Comparison of ENCODE assay signal across 9 cellular contexts in genomic region chr22:39244073-39244495, GRCh38. TPM values are rescaled to one million over a fixed set of nuclear protein-coding genes. Genes with fewer than 3 reads are reported as not detected.
DNase-seq lines count a peak whose midpoint lies in the region; ATAC-seq, FAIRE-seq and TF ChIP-seq lines count a peak whose summit lies in the region.
"Had no signal": no experiment of that assay in that cellular context is flagged by ENCODE, and none has a peak within 500 bp of the region (broad histone marks: within the 10 kb centered on the region; RNA-seq: fewer than 3 reads in every experiment).

No MANE protein-coding gene starts in this region.

- no peak for TF ChIP-seq RAD21 in neural cell (conservative IDR thresholded peaks at IDR 0.05)

- no peak for ATAC-seq in HG03442 (IDR thresholded peaks at IDR 0.05; ENCODE audit: unreplicated experiment)

- H3K36me3 ChIP-seq in BLaER1 treated with 17β-estradiol and CSF1 and Interleukin-3, amounts not matched to agents 10 nM and 100 nM: no peaks in the 10 kb centered on the region
- H3K36me3 ChIP-seq in MM.1S (replicated peaks; ENCODE audit: insufficient read depth, low read length) (no peaks in the 10 kb centered on the region), neural cell (ENCODE audit: insufficient read depth, low read length) (no peaks in the 10 kb centered on the region)
- H3K36me3 ChIP-seq: SJCRH30 had no signal

- H3K4me1 ChIP-seq in BLaER1 treated with 17β-estradiol and CSF1 and Interleukin-3, amounts not matched to agents 10 nM and 100 nM: peaks cover 17 to 42% (median 30%) of the 10 kb centered on the region in 10 experiments; a peak in 18 of 20 replicates
- H3K4me1 ChIP-seq in MM.1S (ENCODE audit: low read length): peaks cover 38% of the 10 kb centered on the region

- intact Hi-C loops in dorsolateral prefrontal cortex (cut with DNase I): loop anchor here in 1 of 2 donors (5.0 to 10.0 kb wide), 2 partner anchors 68 to 89 kb away; partner anchors contain the start of gene CBX7

- DNase-seq in MM.1S (peak; percentile 29), dorsolateral prefrontal cortex (no peak), Kasumi-1 (lab: John Stamatoyannopoulos, UW) (no peak), DMS79 treated with DMSO at 0.1 percent for 48 hours (lab: John Stamatoyannopoulos, UW) (no peak), GM12891 (ENCODE audit: insufficient read length, low spot score) (no peak)
- DNase-seq: SJCRH30 had no signal

- H3F3A ChIP-seq in MM.1S (ENCODE audit: insufficient read depth, low read length): peaks cover 15% of the 10 kb centered on the region
- H3F3A ChIP-seq in neural cell (ENCODE audit: insufficient read depth, low read length, poor library complexity, severe bottlenecking): no peaks in the 10 kb centered on the region

- H3K27me3 ChIP-seq in BLaER1 treated with 17β-estradiol and CSF1 and Interleukin-3, amounts not matched to agents 10 nM and 100 nM: peaks cover 98 to 100% (median 99%) of the 10 kb centered on the region in 11 experiments
- H3K27me3 ChIP-seq in MM.1S (replicated peaks; ENCODE audit: insufficient read depth, low read length) (peaks cover 6% of the 10 kb centered on the region; the same call in 1 of the 2 replicates), dorsolateral prefrontal cortex (peaks cover 0 to 62% (median 6%) of the 10 kb centered on the region in 45 donors), neural cell (ENCODE audit: insufficient read depth, low read depth, low read length) (peaks cover 62% of the 10 kb centered on the region)

- H3K9me2 ChIP-seq in MM.1S (replicated peaks; ENCODE audit: insufficient read depth, low read length) (no peaks in the 10 kb centered on the region), neural cell (ENCODE audit: insufficient read depth, low read length) (no peaks in the 10 kb centered on the region)

- no peak overlapping the region for H3K9ac ChIP-seq in BLaER1 treated with 17β-estradiol and CSF1 and Interleukin-3, amounts not matched to agents 10 nM and 100 nM
- H3K9ac ChIP-seq in MM.1S (ENCODE audit: low read length) (peak overlapping the region; percentile 62; the same call in 1 of the 2 replicates), neural cell (ENCODE audit: low read length) (peak overlapping the region; percentile 39)

- peak overlapping the region; percentile 32 to 87 (median 59); a peak in 20 of 22 replicates for H3K4me2 ChIP-seq in BLaER1 treated with 17β-estradiol and CSF1 and Interleukin-3, amounts not matched to agents 10 nM and 100 nM
- H3K4me2 ChIP-seq in MM.1S (ENCODE audit: low read depth, low read length): peak overlapping the region; percentile 98
- H3K4me2 ChIP-seq in neural cell (ENCODE audit: low read length): no peak overlapping the region

- peaks cover 0 to 4% (median 0%) of the 10 kb centered on the region in 11 experiments; a peak in 1 of 22 replicates for H3K9me3 ChIP-seq in BLaER1 treated with 17β-estradiol and CSF1 and Interleukin-3, amounts not matched to agents 10 nM and 100 nM (replicated peaks in 1 of 11)
- H3K9me3 ChIP-seq in MM.1S (replicated peaks; ENCODE audit: insufficient read depth, low read length): no peaks in the 10 kb centered on the region
- H3K9me3 ChIP-seq in neural cell (ENCODE audit: low read length): no peaks in the 10 kb centered on the region
- H3K9me3 ChIP-seq: SJCRH30 had no signal

- H3K79me2 ChIP-seq in MM.1S (ENCODE audit: low read length) (peaks cover 25% of the 10 kb centered on the region), neural cell (replicated peaks; ENCODE audit: insufficient read depth, low read length) (no peaks in the 10 kb centered on the region)

- no peak for TF ChIP-seq POLR2A in GM12891 (IDR thresholded peaks at IDR 0.05; ENCODE audit: low read depth, low read length)

- no peak overlapping the region for H3K27ac ChIP-seq in BLaER1 treated with 17β-estradiol and CSF1 and Interleukin-3, amounts not matched to agents 10 nM and 100 nM
- no peak overlapping the region for H3K27ac ChIP-seq in MM.1S (ENCODE audit: low read length)
- H3K27ac ChIP-seq in dorsolateral prefrontal cortex: peak overlapping the region in 54 of 59 donors; percentile 19 to 95 (median 82)
- no peak overlapping the region for H3K27ac ChIP-seq in neural cell (ENCODE audit: low read length)
- H3K27ac ChIP-seq: SJCRH30 had no signal

- peaks cover 0 to 94% (median 76%) of the 10 kb centered on the region in 11 experiments; a peak in 18 of 22 replicates for H4K20me1 ChIP-seq in BLaER1 treated with 17β-estradiol and CSF1 and Interleukin-3, amounts not matched to agents 10 nM and 100 nM
- H4K20me1 ChIP-seq in MM.1S (ENCODE audit: insufficient read depth, low read length) (no peaks in the 10 kb centered on the region), neural cell (ENCODE audit: insufficient read depth) (no peaks in the 10 kb centered on the region)

- TF ChIP-seq EP300 in neural cell (conservative IDR thresholded peaks at IDR 0.05; ENCODE audit: poor library complexity, severe bottlenecking): no peak

- H2AFZ ChIP-seq in MM.1S (ENCODE audit: low read length) (0 out of 2 replicates have a peak overlapping the region, but pooled peaks have one; percentile 42), neural cell (ENCODE audit: low read depth, low read length) (no peak overlapping the region)

- TF ChIP-seq CTCF in MM.1S (IDR thresholded peaks at IDR 0.05; ENCODE audit: low read length) (no peak), dorsolateral prefrontal cortex (IDR thresholded peaks at IDR 0.05 in 54 of 56, conservative IDR thresholded peaks at IDR 0.05 in 2 of 56; ENCODE audit: low read depth in 1 of 56, partially characterized antibody in 56 of 56) (no peak), neural cell (IDR thresholded peaks at IDR 0.05; ENCODE audit: poor library complexity, severe bottlenecking) (no peak)

- no peak for FAIRE-seq in GM12891 (lab: Jason Lieb, UNC)

- peak overlapping the region in 8 of 10 experiments; percentile 5 to 55 (median 32); a peak in 12 of 20 replicates for H3K4me3 ChIP-seq in BLaER1 treated with 17β-estradiol and CSF1 and Interleukin-3, amounts not matched to agents 10 nM and 100 nM
- H3K4me3 ChIP-seq in MM.1S (ENCODE audit: low read length): peak overlapping the region; percentile 84
- peak overlapping the region; percentile 14 to 76 (median 64) for H3K4me3 ChIP-seq in dorsolateral prefrontal cortex
- peak overlapping the region; percentile 65 for H3K4me3 ChIP-seq in neural cell (ENCODE audit: low read length)
- H3K4me3 ChIP-seq: SJCRH30 had no signal

TF ChIP-seq in neural cell, 6 proteins besides CTCF, POLR2A, EP300 and RAD21 (continues in another document):
- TF ChIP-seq EZH2 (IDR thresholded peaks at IDR 0.05; ENCODE audit: borderline replicate concordance, insufficient read depth, low read length, poor library complexity, severe bottlenecking) (no peak), MXI1 (conservative IDR thresholded peaks at IDR 0.05; ENCODE audit: poor library complexity, severe bottlenecking) (no peak), SMC3 (conservative IDR thresholded peaks at IDR 0.05; ENCODE audit: poor library complexity) (no peak)

TF ChIP-seq in GM12891, 5 proteins besides CTCF, POLR2A, EP300 and RAD21:
- no peak for TF ChIP-seq TAF1 (IDR thresholded peaks at IDR 0.05; ENCODE audit: low read depth, low read length)
- TF ChIP-seq POLR2AphosphoS5 (IDR thresholded peaks at IDR 0.05; ENCODE audit: low read depth, low read length): no peak
- no peak for TF ChIP-seq SPI1 (IDR thresholded peaks at IDR 0.05; ENCODE audit: low read depth, low read length)
- TF ChIP-seq POU2F2 (IDR thresholded peaks at IDR 0.05; ENCODE audit: low read depth, low read length): no peak
- TF ChIP-seq PAX5 (IDR thresholded peaks at IDR 0.05; ENCODE audit: insufficient read depth, low read length, severe bottlenecking): no peak

RNA-seq across cellular contexts. Expression of gene PDGFB, which starts 0.7 kb away (rescaled TPM):
- 10 to 100 TPM in 111 of 120 experiments, 1 to 10 TPM in 9; 5.1 to 28.8 (median 16.2) TPM for total RNA-seq in dorsolateral prefrontal cortex
- 0.08 and 0.61 TPM in 2 replicates for polyA plus RNA-seq in neural cell
- polyA minus RNA-seq in neural cell: 0.24 and 0.35 TPM in 2 replicates
- polyA plus RNA-seq in GM12891 (2012; ENCODE audit: low read depth, missing spikeins): 1.1 TPM

Comparison
In these comparisons a context has a peak if more than half of its experiments do, and no peak if none do; other contexts are left out.
1. H3K27ac ChIP-seq: peak in dorsolateral prefrontal cortex (54 of 59); none in BLaER1 treated with 17β-estradiol and CSF1 and Interleukin-3, amounts not matched to agents 10 nM and 100 nM (0 of 11), MM.1S (single experiment) and neural cell (single experiment).
2. H3K4me3 ChIP-seq: peak in every context shown above with its lines; median percentile 84 in MM.1S; 65 in neural cell; 64 in dorsolateral prefrontal cortex; 32 in BLaER1 treated with 17β-estradiol and CSF1 and Interleukin-3, amounts not matched to agents 10 nM and 100 nM.
3. H3K9ac ChIP-seq: peak in MM.1S (single experiment) and neural cell (single experiment); none in BLaER1 treated with 17β-estradiol and CSF1 and Interleukin-3, amounts not matched to agents 10 nM and 100 nM (0 of 11).